16 cellular contexts compared by ENCODE assay signal in genomic region chr5:117160361-117160760, GRCh38.
"Had no signal": no experiment of that assay in that cellular context is flagged by ENCODE, and none has a peak within 500 bp of the region (broad histone marks: within the 10 kb centered on the region; RNA-seq: fewer than 3 reads in every experiment).

No MANE protein-coding gene starts in this region.

- ATAC-seq: gastroesophageal sphincter; lower lobe of right lung; stimulated activated naive B cell treated with anti-CD40 and anti-IgM and Interleukin-4, amounts not matched to agents 10 μg/mL and 1 μg/mL and 100 μg/mL, for 72 hours; stimulated activated naive CD8-positive, alpha-beta T cell treated with anti-CD3 and anti-CD28 coated beads, Interleukin-15, amount 100 ng/mL, for 72 hours had no signal

- H3K27me3 ChIP-seq: esophagus squamous epithelium, gastroesophageal sphincter, neutrophil, transverse colon had no signal

- DNase-seq: esophagus squamous epithelium; foreskin fibroblast; glutamatergic neuron; islet precursor cell; left ventricle myocardium inferior; lower lobe of right lung; naive B cell; stimulated activated CD4-positive, alpha-beta T cell treated with anti-CD3 and anti-CD28 coated beads, Interleukin-2, amount 100 ng/mL, for 24 hours; stimulated activated CD4-positive, alpha-beta T cell treated with anti-CD3 and anti-CD28 coated beads, Interleukin-4, amount 100 ng/mL, for 4 hours; stimulated activated naive B cell treated with anti-CD40 and anti-IgM and Interleukin-4, amounts not matched to agents 10 μg/mL and 1 μg/mL and 100 μg/mL, for 72 hours; stimulated activated naive CD8-positive, alpha-beta T cell treated with anti-CD3 and anti-CD28 coated beads, Interleukin-15, amount 100 ng/mL, for 72 hours; transverse colon had no signal

- H3K27ac ChIP-seq: esophagus squamous epithelium, gastroesophageal sphincter, left ventricle myocardium inferior, lower lobe of right lung, neutrophil, thoracic aorta, transverse colon had no signal

- H3K4me1 ChIP-seq: esophagus squamous epithelium, gastroesophageal sphincter, left ventricle myocardium inferior, lower lobe of right lung, transverse colon had no signal

- H3K36me3 ChIP-seq: esophagus squamous epithelium, gastroesophageal sphincter, left ventricle myocardium inferior, lower lobe of right lung, neutrophil, thoracic aorta, transverse colon had no signal

- FAIRE-seq: colon had no signal

- H3K4me3 ChIP-seq: esophagus squamous epithelium, gastroesophageal sphincter, left ventricle myocardium inferior, lower lobe of right lung, thoracic aorta, transverse colon had no signal

- H3K9me3 ChIP-seq: esophagus squamous epithelium, gastroesophageal sphincter, left ventricle myocardium inferior, lower lobe of right lung, neutrophil, thoracic aorta, transverse colon had no signal
